In the genomic region with DNA sequence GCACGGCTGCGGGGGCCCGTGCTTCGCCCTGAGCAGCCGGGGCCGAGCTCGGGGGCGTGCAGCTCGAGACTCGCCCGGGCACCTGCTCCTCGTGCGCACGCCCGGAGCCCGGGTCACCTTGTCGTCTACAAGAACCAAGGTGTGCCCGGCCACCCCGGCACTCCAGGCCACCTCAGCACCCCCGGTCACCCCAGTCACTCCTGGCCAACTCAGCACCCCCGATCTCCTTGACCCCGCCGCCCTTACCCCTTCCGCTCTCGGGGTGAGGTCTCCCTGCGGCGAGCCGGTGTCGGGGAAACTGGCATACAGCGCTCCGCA, we compare ENCODE assay signal across 10 cellular contexts. TPM values are rescaled to one million over a fixed set of nuclear protein-coding genes. Genes with fewer than 3 reads are reported as not detected.
DNase-seq lines count a peak whose midpoint lies in the region; ATAC-seq, FAIRE-seq and TF ChIP-seq lines count a peak whose summit lies in the region.
"Had no signal": no experiment of that assay in that cellular context is flagged by ENCODE, and none has a peak within 500 bp of the region (broad histone marks: within the 10 kb centered on the region; RNA-seq: fewer than 3 reads in every experiment).

No MANE protein-coding gene starts in this region.

- H3K27me3 Mint-ChIP-seq in activated CD8-positive, alpha-beta memory T cell treated with anti-CD3 and anti-CD28 coated beads, Interleukin-2, amount 10 ng/mL, durations not matched to agents 7 days and 5 days: peaks cover 66% of the 10 kb centered on the region

- in situ Hi-C loops in brain microvascular endothelial cell (cut with HindIII; ENCODE audit: low pct_ligation_motif_present, low sequenced_read_pairs): loop anchor here (25.0 kb wide), 1 partner anchor 441 kb away; no protein-coding TSS in a partner anchor

- H3K36me3 ChIP-seq in brain microvascular endothelial cell (replicated peaks) (peaks cover 8% of the 10 kb centered on the region), kidney (ENCODE audit: control insufficient read depth in 1 of 2, insufficient read depth in 2 of 2, low read length in 2 of 2) (peaks cover 0 to 5% of the 10 kb centered on the region in 2 donors), thymus (ENCODE audit: control insufficient read depth, insufficient read depth) (no peaks in the 10 kb centered on the region)

- H3K27ac ChIP-seq in brain microvascular endothelial cell: peak overlapping the region; percentile 1
- H3K27ac ChIP-seq in kidney (ENCODE audit: low read depth in 2 of 2, low read length in 2 of 2): peak overlapping the region in 1 of 2 donors; percentile 67
- H3K27ac ChIP-seq in thymus (ENCODE audit: low read depth): no peak overlapping the region

- H3K36me3 Mint-ChIP-seq in activated CD8-positive, alpha-beta memory T cell treated with anti-CD3 and anti-CD28 coated beads, Interleukin-2, amount 10 ng/mL, durations not matched to agents 7 days and 5 days: no peaks in the 10 kb centered on the region

- no peak overlapping the region for H3K9ac ChIP-seq in kidney (ENCODE audit: low read length in 2 of 2)

- intact Hi-C loops in kidney (cut with DNase I): loop anchor here (5.0 to 10.0 kb wide), 2 partner anchors 431 to 1173 kb away; no protein-coding TSS in a partner anchor

- no peak for FAIRE-seq in kidney (lab: Jason Lieb, UNC)

- 4% methylated on average over 30 of the region's 31 CpGs for WGBS in thymus

- H3K9me3 Mint-ChIP-seq in activated CD8-positive, alpha-beta memory T cell treated with anti-CD3 and anti-CD28 coated beads, Interleukin-2, amount 10 ng/mL, durations not matched to agents 7 days and 5 days (ENCODE audit: low read depth): no peaks in the 10 kb centered on the region

- H3K4me1 Mint-ChIP-seq in activated CD8-positive, alpha-beta memory T cell treated with anti-CD3 and anti-CD28 coated beads, Interleukin-2, amount 10 ng/mL, durations not matched to agents 7 days and 5 days: peaks cover 38% of the 10 kb centered on the region

- CTCF ChIA-PET in activated CD8-positive, alpha-beta memory T cell treated with anti-CD3 and anti-CD28 coated beads, Interleukin-2, amount 10 ng/mL, durations not matched to agents 7 days and 5 days (lab: Charles Lee): interaction anchor here (0.8 kb wide), 1 partner anchor 28 kb away, joined by 3 read pairs; no protein-coding TSS in a partner anchor

- DNase-seq in activated CD8-positive, alpha-beta memory T cell treated with anti-CD3 and anti-CD28 coated beads, Interleukin-2, amount 10 ng/mL, durations not matched to agents 7 days and 5 days: no peak
- DNase-seq in activated CD8-positive, alpha-beta memory T cell treated with anti-CD3 and anti-CD28 coated beads for 24 hours: no peak
- no peak for DNase-seq in brain microvascular endothelial cell
- DNase-seq in kidney: peak; percentile 79
- no peak for DNase-seq in HT-29 (ENCODE audit: low spot score)
- no peak for DNase-seq in NCI-H2171 treated with DMSO at 0.1 percent for 48 hours (lab: John Stamatoyannopoulos, UW)
- no peak for DNase-seq in NCI-H82 treated with DMSO at 0.1 percent for 48 hours (lab: John Stamatoyannopoulos, UW; ENCODE audit: unreplicated experiment)
- DNase-seq: activated CD4-positive, CD25-positive, alpha-beta regulatory T cell treated with anti-CD3 and anti-CD28 coated beads, Interleukin-2, amount 50 U/mL, for 72 hours; MV-4-11 had no signal

- H3K4me1 ChIP-seq in kidney (ENCODE audit: control insufficient read depth in 1 of 2, insufficient read depth in 1 of 2, low read depth in 1 of 2, low read length in 2 of 2) (peaks cover 7 to 23% of the 10 kb centered on the region in 2 donors), thymus (ENCODE audit: control insufficient read depth, insufficient read depth, low read length) (no peaks in the 10 kb centered on the region)

- H3K4me3 ChIP-seq in brain microvascular endothelial cell (ENCODE audit: low read depth, low read length): peak overlapping the region; percentile 56
- peak overlapping the region; percentile 52 to 64 for H3K4me3 ChIP-seq in kidney (ENCODE audit: low read length in 2 of 2)
- peak overlapping the region; percentile 33 for H3K4me3 ChIP-seq in thymus (ENCODE audit: low read length)

- H3K27ac Mint-ChIP-seq in activated CD8-positive, alpha-beta memory T cell treated with anti-CD3 and anti-CD28 coated beads, Interleukin-2, amount 10 ng/mL, durations not matched to agents 7 days and 5 days: peak overlapping the region; percentile 78

- peak overlapping the region; percentile 45 for H3K4me3 Mint-ChIP-seq in activated CD8-positive, alpha-beta memory T cell treated with anti-CD3 and anti-CD28 coated beads, Interleukin-2, amount 10 ng/mL, durations not matched to agents 7 days and 5 days

- H3K9me3 ChIP-seq in kidney (ENCODE audit: control insufficient read depth in 1 of 2, low read length in 2 of 2): no peaks in the 10 kb centered on the region
- H3K9me3 ChIP-seq in thymus (ENCODE audit: control insufficient read depth): no peaks in the 10 kb centered on the region

- no peak for ATAC-seq in activated CD8-positive, alpha-beta memory T cell treated with anti-CD3 and anti-CD28 coated beads, Interleukin-2, amount 10 ng/mL, durations not matched to agents 7 days and 5 days

- TF ChIP-seq CTCF in brain microvascular endothelial cell (IDR thresholded peaks at IDR 0.05; ENCODE audit: low read depth, low read length, missing control alignments) (no peak), kidney (IDR thresholded peaks at IDR 0.05; ENCODE audit: borderline replicate concordance, extremely low read depth, insufficient read depth) (no peak)

- H3K27me3 ChIP-seq in brain microvascular endothelial cell (replicated peaks): no peaks in the 10 kb centered on the region
- peaks cover 41% of the 10 kb centered on the region for H3K27me3 ChIP-seq in thymus (ENCODE audit: control insufficient read depth, insufficient read depth)

RNA-seq across cellular contexts. Expression of a gene that starts 0.3 kb away (rescaled TPM):
- 10 to 100 TPM; 10.5 to 17.8 TPM for total RNA-seq in activated CD8-positive, alpha-beta memory T cell treated with anti-CD3 and anti-CD28 coated beads, Interleukin-2, amount 10 ng/mL, durations not matched to agents 7 days and 5 days
- total RNA-seq in kidney: 193 TPM
- polyA plus RNA-seq in kidney (ENCODE audit: insufficient read depth, low read depth, low replicate concordance) (50.5 TPM), thymus (96.0 TPM)
- total RNA-seq in HT-29 (2014; rRNA removed; shearing (Covaris generic)): not detected in 2 replicates

RNA-seq across cellular contexts. Expression of a gene that starts 33.1 kb away (rescaled TPM):
- not detected for total RNA-seq in activated CD8-positive, alpha-beta memory T cell treated with anti-CD3 and anti-CD28 coated beads, Interleukin-2, amount 10 ng/mL, durations not matched to agents 7 days and 5 days
- total RNA-seq in kidney: not detected
- polyA plus RNA-seq in kidney (ENCODE audit: insufficient read depth, low read depth, low replicate concordance) (0.65 TPM), thymus (17.2 TPM)
- 0.31 TPM in 1 of 2 replicates, not detected in the other for total RNA-seq in HT-29 (2014; rRNA removed; shearing (Covaris generic))

RNA-seq across cellular contexts. Expression of a gene that starts 48.5 kb away (rescaled TPM):
- total RNA-seq in activated CD8-positive, alpha-beta memory T cell treated with anti-CD3 and anti-CD28 coated beads, Interleukin-2, amount 10 ng/mL, durations not matched to agents 7 days and 5 days: not detected
- not detected for total RNA-seq in kidney
- polyA plus RNA-seq in kidney (ENCODE audit: insufficient read depth, low read depth, low replicate concordance) (not detected), thymus (0.09 TPM)
- not detected in 2 replicates for total RNA-seq in HT-29 (2014; rRNA removed; shearing (Covaris generic))

Comparison
In these comparisons a context has a peak if more than half of its experiments do, and no peak if none do; other contexts are left out.
1. RNA of a gene that starts 0.3 kb away (total RNA-seq): 193 TPM in kidney (single experiment) and 10.5 to 17.8 TPM in activated CD8-positive, alpha-beta memory T cell treated with anti-CD3 and anti-CD28 coated beads, Interleukin-2, amount 10 ng/mL, durations not matched to agents 7 days and 5 days; not detected in HT-29; every median in the first group is over 10 times any median in the second.
2. Peak in every context shown above with its lines, with median percentiles within 50 percentile points of each other: H3K4me3 ChIP-seq.